In the genomic region with DNA sequence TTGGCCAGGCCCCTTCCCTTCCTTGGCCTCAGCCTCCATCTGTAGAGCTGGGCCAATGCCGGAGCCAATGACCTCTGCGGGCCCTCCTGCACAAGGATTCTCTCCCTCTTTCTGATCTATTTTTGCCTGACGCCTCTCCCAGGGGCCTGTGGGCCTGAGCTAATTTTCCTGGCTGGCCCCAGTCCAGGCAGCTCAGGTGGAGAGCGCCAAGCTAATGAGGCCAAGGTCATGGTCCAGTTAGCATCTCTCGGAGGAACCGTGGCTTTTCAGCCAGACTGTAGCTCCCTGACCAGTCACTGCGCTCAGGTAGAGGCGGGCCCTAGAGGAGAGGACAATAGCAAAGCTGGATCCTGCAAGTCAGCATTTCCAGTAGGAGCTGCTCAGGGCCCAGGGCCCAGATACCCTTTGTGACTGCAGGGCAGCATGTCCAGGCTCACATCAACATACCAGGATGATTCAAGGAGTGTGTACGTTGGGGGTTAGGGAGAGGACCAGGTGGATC, we compare ENCODE assay signal across 33 cellular contexts. TPM values are rescaled to one million over a fixed set of nuclear protein-coding genes. Genes with fewer than 3 reads are reported as not detected.
DNase-seq lines count a peak whose midpoint lies in the region; ATAC-seq, FAIRE-seq and TF ChIP-seq lines count a peak whose summit lies in the region.
"Had no signal": no experiment of that assay in that cellular context is flagged by ENCODE, and none has a peak within 500 bp of the region (broad histone marks: within the 10 kb centered on the region; RNA-seq: fewer than 3 reads in every experiment).

No MANE protein-coding gene starts in this region.

- H3K27me3 ChIP-seq in K562 (ENCODE audit: control insufficient read depth in 2 of 2, insufficient read depth in 2 of 2, low read length in 2 of 2) (no peaks in the 10 kb centered on the region; a peak in 1 of 5 replicates), neural progenitor cell (no peaks in the 10 kb centered on the region)
- H3K27me3 ChIP-seq: body of pancreas, esophagus muscularis mucosa, foreskin keratinocyte, heart right ventricle had no signal

- no peaks in the 10 kb centered on the region for H3K9me3 Mint-ChIP-seq in neural progenitor cell
- H3K9me3 Mint-ChIP-seq: activated CD4-positive, alpha-beta memory T cell treated with anti-CD3 and anti-CD28 coated beads for 36 hours; activated naive CD4-positive, alpha-beta T cell treated with anti-CD3 and anti-CD28 coated beads, Interleukin-2, amount 10 ng/mL, durations not matched to agents 7 days and 5 days; CD4-positive, alpha-beta T cell; natural killer cell treated with Interleukin-12 subunit alpha and Interleukin-12 subunit beta and Interleukin-15 and Interleukin-18, amount 100 ng/mL, for 72 hours had no signal

- H2AFZ ChIP-seq in K562 (ENCODE audit: low read depth, low read length) (no peak overlapping the region), neural progenitor cell (replicated peaks) (no peak overlapping the region)

- ATAC-seq in K562 (no peak), HG03025 (IDR thresholded peaks at IDR 0.05; ENCODE audit: low FRiP score, unreplicated experiment) (no peak), HG03354 (IDR thresholded peaks at IDR 0.05; ENCODE audit: poor library complexity, severe bottlenecking, unreplicated experiment) (no peak)
- ATAC-seq: body of pancreas; foreskin keratinocyte; mucosa of descending colon; natural killer cell treated with Interleukin-12 subunit alpha and Interleukin-12 subunit beta and Interleukin-15 and Interleukin-18, amount 100 ng/mL, for 72 hours; PC-3; T-helper 17 cell had no signal

- H3K79me2 ChIP-seq in K562 (ENCODE audit: control insufficient read depth, insufficient read depth, low read length), result no peaks in the 10 kb centered on the region
- H3K79me2 ChIP-seq in neural progenitor cell (ENCODE audit: low read depth), result no peaks in the 10 kb centered on the region

- no peaks in the 10 kb centered on the region for H3K9me1 ChIP-seq in K562 (ENCODE audit: control insufficient read depth, insufficient read depth, low read length)

- CTCF ChIA-PET in K562 (lab: Yijun Ruan, JAX; ENCODE audit: low intra/inter-chr PET ratio), result no interaction called here

- in situ Hi-C loops in K562 (cut with MboI), result no loop called here

- H3K4me3 Mint-ChIP-seq in neural progenitor cell, result no peak overlapping the region
- H3K4me3 Mint-ChIP-seq: activated CD4-positive, alpha-beta memory T cell treated with anti-CD3 and anti-CD28 coated beads for 36 hours; activated naive CD4-positive, alpha-beta T cell treated with anti-CD3 and anti-CD28 coated beads, Interleukin-2, amount 10 ng/mL, durations not matched to agents 7 days and 5 days; CD4-positive, alpha-beta T cell; natural killer cell treated with Interleukin-12 subunit alpha and Interleukin-12 subunit beta and Interleukin-15 and Interleukin-18, amount 100 ng/mL, for 72 hours; T-helper 17 cell had no signal

- H3K4me1 ChIP-seq in K562 (replicated peaks in 1 of 2; ENCODE audit: control insufficient read depth in 2 of 2, insufficient read depth in 2 of 2, low read length in 2 of 2), result no peaks in the 10 kb centered on the region; a peak in 1 of 5 replicates
- no peaks in the 10 kb centered on the region for H3K4me1 ChIP-seq in neural progenitor cell
- H3K4me1 ChIP-seq: body of pancreas, esophagus muscularis mucosa, foreskin keratinocyte had no signal

- H4K20me1 ChIP-seq in K562 (replicated peaks; ENCODE audit: control insufficient read depth, insufficient read depth, low read length), result no peaks in the 10 kb centered on the region
- no peaks in the 10 kb centered on the region for H4K20me1 ChIP-seq in neural progenitor cell (ENCODE audit: low read depth)

- no peaks in the 10 kb centered on the region for H3K36me3 ChIP-seq in K562 (ENCODE audit: control insufficient read depth, insufficient read depth, low read length)
- H3K36me3 ChIP-seq in neural progenitor cell, result no peaks in the 10 kb centered on the region
- H3K36me3 ChIP-seq: esophagus muscularis mucosa, heart right ventricle had no signal

- TF ChIP-seq RAD21 in K562 (CRISPR knock-in tag; conservative IDR thresholded peaks at IDR 0.05 in 1 of 2, IDR thresholded peaks at IDR 0.05 in 1 of 2), result no peak

- no peaks in the 10 kb centered on the region for H3K36me3 Mint-ChIP-seq in neural progenitor cell
- H3K36me3 Mint-ChIP-seq: activated CD4-positive, alpha-beta memory T cell treated with anti-CD3 and anti-CD28 coated beads for 36 hours; activated naive CD4-positive, alpha-beta T cell treated with anti-CD3 and anti-CD28 coated beads, Interleukin-2, amount 10 ng/mL, durations not matched to agents 7 days and 5 days; natural killer cell treated with Interleukin-12 subunit alpha and Interleukin-12 subunit beta and Interleukin-15 and Interleukin-18, amount 100 ng/mL, for 72 hours had no signal

- no peak overlapping the region for H3K27ac ChIP-seq in K562 (ENCODE audit: extremely low read depth, low read depth, low read length)
- H3K27ac ChIP-seq in neural progenitor cell, result no peak overlapping the region
- H3K27ac ChIP-seq: body of pancreas, esophagus muscularis mucosa, foreskin keratinocyte, heart right ventricle, KMS-11 had no signal

- H3K27me3 Mint-ChIP-seq in neural progenitor cell (ENCODE audit: insufficient read depth, low read depth), result peaks cover 5% of the 10 kb centered on the region
- H3K27me3 Mint-ChIP-seq: activated CD4-positive, alpha-beta memory T cell treated with anti-CD3 and anti-CD28 coated beads for 36 hours; CD4-positive, alpha-beta T cell; natural killer cell treated with Interleukin-12 subunit alpha and Interleukin-12 subunit beta and Interleukin-15 and Interleukin-18, amount 100 ng/mL, for 72 hours; T-helper 17 cell had no signal

- no peak for TF ChIP-seq POLR2A in K562 (conservative IDR thresholded peaks at IDR 0.05)

- no peak overlapping the region; a peak in 1 of 4 replicates for H3K9ac ChIP-seq in K562 (ENCODE audit: insufficient read depth in 1 of 2, low read depth in 2 of 2, low read length in 2 of 2)
- H3K9ac ChIP-seq in neural progenitor cell, result no peak overlapping the region
- H3K9ac ChIP-seq: KMS-11, SK-N-SH had no signal

- TF ChIP-seq EP300 in K562 (IDR thresholded peaks at IDR 0.05; ENCODE audit: low read length), result no peak

- DNase-seq in NCI-H1417 (lab: John Stamatoyannopoulos, UW) (peak in 2 of 3 experiments; percentile 2 to 10), NCI-H1417 treated with DMSO at 0.1 percent for 48 hours (lab: John Stamatoyannopoulos, UW) (no peak), DMS79 treated with DMSO at 0.1 percent for 48 hours (lab: John Stamatoyannopoulos, UW) (peak; percentile 49), K562 (ENCODE audit: extremely low read depth in 1 of 4, low spot score in 3 of 4) (no peak), neural progenitor cell (ENCODE audit: low spot score) (no peak), NCI-H2171 treated with DMSO at 0.1 percent for 48 hours (lab: John Stamatoyannopoulos, UW) (no peak)
- DNase-seq: activated CD4-positive, alpha-beta memory T cell treated with anti-CD3 and anti-CD28 coated beads for 36 hours; activated naive CD4-positive, alpha-beta T cell treated with anti-CD3 and anti-CD28 coated beads, Interleukin-2, amount 10 ng/mL, durations not matched to agents 7 days and 5 days; CD4-positive, alpha-beta T cell; cerebellar nuclear complex; foreskin keratinocyte; GOT3; heart right ventricle; kidney glomerular epithelial cell; mammary epithelial cell; MM.1S; mucosa of descending colon; NCI-H1436; NCI-H446; NK-92 treated with Interleukin-12 subunit alpha and Interleukin-12 subunit beta, amount 100 ng/mL, for 24 hours; PC-3; SK-N-SH; small intestine; stimulated activated CD4-positive, alpha-beta T cell treated with anti-CD3 and anti-CD28 coated beads, Interleukin-1b, Interleukin-23, amount 100 ng/mL, for 48 hours; stimulated activated naive CD4-positive, alpha-beta T cell treated with Interleukin-2 at 50 U/mL for 16 hours; T-helper 17 cell had no signal

- TF ChIP-seq CTCF in K562 (IDR thresholded peaks at IDR 0.05 in 2 of 3, conservative IDR thresholded peaks at IDR 0.05 in 1 of 3; ENCODE audit: insufficient read depth in 2 of 3, low read depth in 1 of 3, low read length in 3 of 3) (no peak), neural progenitor cell (IDR thresholded peaks at IDR 0.05) (no peak)

- POLR2A ChIA-PET in K562 (lab: Yijun Ruan, JAX), result interaction anchor here (0.7 to 0.9 kb wide), 2 partner anchors 54 to 437 kb away, joined by 3 to 4 read pairs; no protein-coding TSS in a partner anchor

- H3K27ac Mint-ChIP-seq in neural progenitor cell, result peak overlapping the region; percentile 60
- H3K27ac Mint-ChIP-seq: activated CD4-positive, alpha-beta memory T cell treated with anti-CD3 and anti-CD28 coated beads for 36 hours; activated naive CD4-positive, alpha-beta T cell treated with anti-CD3 and anti-CD28 coated beads, Interleukin-2, amount 10 ng/mL, durations not matched to agents 7 days and 5 days; CD4-positive, alpha-beta T cell; natural killer cell treated with Interleukin-12 subunit alpha and Interleukin-12 subunit beta and Interleukin-15 and Interleukin-18, amount 100 ng/mL, for 72 hours; T-helper 17 cell had no signal

- H3K4me3 ChIP-seq in K562, result no peak overlapping the region
- H3K4me3 ChIP-seq in neural progenitor cell, result no peak overlapping the region
- H3K4me3 ChIP-seq: body of pancreas, esophagus muscularis mucosa, heart right ventricle, mucosa of descending colon had no signal

- WGBS in K562 (ENCODE audit: insufficient coverage, low coverage, missing lambda C conversion rate), result 63% methylated on average over 9 of the region's 9 CpGs

- BruUV-seq in K562 (replicated peaks; lab: Mats Ljungman, UMichigan), result no TSS peak

- no peaks in the 10 kb centered on the region for H3K4me1 Mint-ChIP-seq in neural progenitor cell
- H3K4me1 Mint-ChIP-seq: activated naive CD4-positive, alpha-beta T cell treated with anti-CD3 and anti-CD28 coated beads, Interleukin-2, amount 10 ng/mL, durations not matched to agents 7 days and 5 days; T-helper 17 cell had no signal

- no peaks in the 10 kb centered on the region for H3F3A ChIP-seq in neural progenitor cell (ENCODE audit: low read depth)

- H3K9me3 ChIP-seq in K562 (replicated peaks; ENCODE audit: control insufficient read depth, insufficient read depth, low read depth, low read length) (no peaks in the 10 kb centered on the region), neural progenitor cell (ENCODE audit: low read depth) (no peaks in the 10 kb centered on the region)
- H3K9me3 ChIP-seq: body of pancreas, esophagus muscularis mucosa, heart right ventricle, mucosa of descending colon, SK-N-SH had no signal

- no peak for FAIRE-seq in K562 (lab: Jason Lieb, UNC)
- FAIRE-seq: HTR-8/SVneo, small intestine had no signal

- intact Hi-C loops in K562 (cut with micrococcal nuclease), result no loop called here

- H3K4me2 ChIP-seq in K562 (ENCODE audit: insufficient read depth, low read length), result no peak overlapping the region
- H3K4me2 ChIP-seq in neural progenitor cell, result no peak overlapping the region
- H3K4me2 ChIP-seq: KMS-11, SK-N-SH had no signal

RNA-seq across cellular contexts. Expression of a gene that starts 43.5 kb away (rescaled TPM):
- total RNA-seq in K562 (2011; cell fraction: chromatin; rRNA removed; ENCODE audit: low replicate concordance), result 1.7 TPM in 2 replicates
- total RNA-seq in K562 (2011; cell fraction: nucleolus; rRNA removed), result 0.50 and 0.53 TPM in 2 replicates
- not detected in 2 replicates for total RNA-seq in K562 (2011; cell fraction: nucleoplasm; rRNA removed)
- 0.69 TPM in 1 of 2 replicates, not detected in the other for total RNA-seq in K562 (2014; rRNA removed)
- total RNA-seq in K562 (2014; rRNA removed; fragmentation: Illumina TruSeq; extraction: Trizol), result 0.33 and 0.73 TPM in 2 replicates
- 0.25 and 0.38 TPM in 2 replicates for total RNA-seq in K562 (2015; rRNA removed; fragmentation: Illumina TruSeq; extraction: Trizol)
- total RNA-seq in K562 (2021), result 0.67 and 1.1 TPM in 2 replicates
- polyA plus RNA-seq in K562 (2011; rRNA removed), result 0.32 and 0.54 TPM in 2 replicates
- 0.04 and 0.09 TPM in 2 replicates for polyA plus RNA-seq in K562 (2011; cell fraction: cytosol; rRNA removed)
- 0.11 and 0.75 TPM in 2 replicates for polyA plus RNA-seq in K562 (2011; cell fraction: nucleus; rRNA removed)
- 0.66 and 2.7 TPM in 2 replicates for polyA plus RNA-seq in K562 (2012)
- polyA plus RNA-seq in K562 (2014; fragmentation: Illumina TruSeq; extraction: Trizol), result 0.87 and 1.1 TPM in 2 replicates
- under 1 TPM; 0.25 to 0.80 TPM for polyA plus RNA-seq in K562 (2014; fragmentation: Nextera tagmentation; extraction: Ambion mirVana)
- polyA plus RNA-seq in K562 (2014; rRNA removed), result 0.18 and 0.93 TPM in 2 replicates
- 0.21 and 0.35 TPM in 2 replicates for polyA minus RNA-seq in K562 (2011; rRNA and poly(A)+ RNA removed)
- not detected in 2 replicates for polyA minus RNA-seq in K562 (2011; cell fraction: cytosol; rRNA and poly(A)+ RNA removed)
- polyA minus RNA-seq in K562 (2011; cell fraction: nucleus; rRNA and poly(A)+ RNA removed), result 0.54 TPM in 1 of 2 replicates, not detected in the other
- not detected in 2 replicates for total RNA-seq in neural progenitor cell (ENCODE audit: low replicate concordance)
- total RNA-seq: PC-3 had no signal

Comparison
In these comparisons a context has a peak if more than half of its experiments do, and no peak if none do; other contexts are left out.
1. DNase-seq: peak in NCI-H1417 (2 of 3) and DMS79 treated with DMSO at 0.1 percent for 48 hours (single experiment); none in NCI-H1417 treated with DMSO at 0.1 percent for 48 hours (single experiment), K562 (0 of 4), neural progenitor cell (single experiment) and NCI-H2171 treated with DMSO at 0.1 percent for 48 hours (single experiment).